In the genomic region with DNA sequence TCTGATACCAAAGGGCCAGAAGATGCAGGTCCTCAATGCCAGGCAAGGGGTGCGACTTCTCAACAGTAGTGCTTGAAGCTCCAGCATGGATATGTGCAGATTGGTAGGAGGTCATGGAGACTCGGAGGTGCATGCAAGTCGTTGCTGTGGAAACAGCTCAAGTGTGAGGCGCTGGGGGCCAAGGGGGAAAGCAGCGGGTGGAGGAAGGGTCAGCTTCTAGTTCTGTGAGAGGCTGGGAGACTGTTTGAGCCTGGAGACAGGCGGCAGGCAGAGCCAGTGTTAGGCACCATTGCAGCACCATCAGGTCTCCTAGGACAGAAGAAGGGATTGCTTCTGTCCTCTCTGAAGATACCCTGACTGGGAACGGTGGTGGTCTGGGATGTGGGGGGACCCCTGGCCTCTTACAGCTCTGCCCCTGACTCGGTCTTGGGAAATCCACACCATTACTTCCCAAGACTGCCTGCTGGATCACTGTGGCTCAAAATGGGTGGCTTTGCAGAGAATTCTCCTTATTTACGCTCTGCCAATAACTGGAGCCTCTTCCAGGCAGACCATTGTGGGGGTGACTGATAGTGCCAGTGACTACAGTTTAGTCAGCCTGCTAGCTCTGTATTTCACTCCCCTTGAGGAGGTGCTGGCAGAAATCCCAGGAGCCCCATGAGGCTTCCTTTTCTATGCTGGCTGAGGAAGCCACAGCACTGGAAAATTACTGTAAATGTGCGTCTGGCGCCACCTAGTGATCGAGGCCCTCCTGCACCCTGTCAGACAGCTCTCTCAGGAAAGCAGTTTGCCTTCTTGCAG, we compare ENCODE assay signal across 8 cellular contexts.
DNase-seq lines count a peak whose midpoint lies in the region; ATAC-seq lines count a peak whose summit lies in the region.

No MANE protein-coding gene starts in this region.

- peak; percentile 98 for DNase-seq in EH (ENCODE audit: low read depth)
- DNase-seq in NCI-H2081 treated with DMSO at 0.1 percent for 48 hours (lab: John Stamatoyannopoulos, UW) = peak; percentile 64
- DNase-seq in UCSD-AML1 (lab: John Stamatoyannopoulos, UW; ENCODE audit: unreplicated experiment) = peak; percentile 90
- peak; percentile 86 for DNase-seq in brain pericyte (ENCODE audit: low read depth, low spot score)
- DNase-seq in iPS-NIHi11 (ENCODE audit: low spot score) = peak; percentile 83
- peak; percentile 80 for DNase-seq in stimulated activated CD4-positive, alpha-beta T cell treated with anti-CD3 and anti-CD28 coated beads, Interleukin-15, amount 100 ng/mL, for 24 hours

- ATAC-seq in HG02642 (IDR thresholded peaks at IDR 0.05; ENCODE audit: poor library complexity, unreplicated experiment) = peak; percentile 80
- no peak for ATAC-seq in GM21529 (IDR thresholded peaks at IDR 0.05; ENCODE audit: unreplicated experiment)
